Comparison of ENCODE assay signal across 15 cellular contexts in genomic region chr7:39892361-39892760, GRCh38. TPM values are rescaled to one million over a fixed set of nuclear protein-coding genes. Genes with fewer than 3 reads are reported as not detected.
DNase-seq lines count a peak whose midpoint lies in the region; ATAC-seq and TF ChIP-seq lines count a peak whose summit lies in the region.
"Had no signal": no experiment of that assay in that cellular context is flagged by ENCODE, and none has a peak within 500 bp of the region (broad histone marks: within the 10 kb centered on the region; RNA-seq: fewer than 3 reads in every experiment).

No MANE protein-coding gene starts in this region.

- H3K27ac Mint-ChIP-seq in activated naive CD4-positive, alpha-beta T cell treated with anti-CD3 and anti-CD28 coated beads, Interleukin-2, amount 10 ng/mL, durations not matched to agents 7 days and 5 days: no peak overlapping the region
- H3K27ac Mint-ChIP-seq: CD14-positive monocyte; CD8-positive, alpha-beta T cell; HFFc6 had no signal

- H3K9me3 Mint-ChIP-seq in activated naive CD4-positive, alpha-beta T cell treated with anti-CD3 and anti-CD28 coated beads, Interleukin-2, amount 10 ng/mL, durations not matched to agents 7 days and 5 days: no peaks in the 10 kb centered on the region
- H3K9me3 Mint-ChIP-seq: CD14-positive monocyte; CD8-positive, alpha-beta T cell; HFFc6 had no signal

- H3K36me3 ChIP-seq in Panc1 (ENCODE audit: control insufficient read depth, insufficient read depth, low read length): no peaks in the 10 kb centered on the region
- H3K36me3 ChIP-seq in parathyroid adenoma (ENCODE audit: control insufficient read depth, insufficient read depth, low read length): no peaks in the 10 kb centered on the region
- H3K36me3 ChIP-seq: HAP-1 had no signal

- TF ChIP-seq CTCF in Panc1 (IDR thresholded peaks at IDR 0.05): no peak
- TF ChIP-seq CTCF in parathyroid adenoma (IDR thresholded peaks at IDR 0.05): no peak

- H3K4me1 Mint-ChIP-seq in activated naive CD4-positive, alpha-beta T cell treated with anti-CD3 and anti-CD28 coated beads, Interleukin-2, amount 10 ng/mL, durations not matched to agents 7 days and 5 days: no peaks in the 10 kb centered on the region

- no peak overlapping the region for H3K4me3 Mint-ChIP-seq in activated naive CD4-positive, alpha-beta T cell treated with anti-CD3 and anti-CD28 coated beads, Interleukin-2, amount 10 ng/mL, durations not matched to agents 7 days and 5 days
- H3K4me3 Mint-ChIP-seq: CD14-positive monocyte; CD8-positive, alpha-beta T cell; HFFc6 had no signal

- no peaks in the 10 kb centered on the region for H3K36me3 Mint-ChIP-seq in activated naive CD4-positive, alpha-beta T cell treated with anti-CD3 and anti-CD28 coated beads, Interleukin-2, amount 10 ng/mL, durations not matched to agents 7 days and 5 days
- H3K36me3 Mint-ChIP-seq: CD14-positive monocyte; CD8-positive, alpha-beta T cell had no signal

- H2AFZ ChIP-seq in parathyroid adenoma: peak overlapping the region; percentile 63

- POLR2A ChIA-PET in Panc1 (lab: Charles Lee): no interaction called here

- DNase-seq in SIG-M5 treated with dmso at 0.1 percent for 504 hours (lab: John Stamatoyannopoulos, UW; ENCODE audit: unreplicated experiment) (peak; percentile 38), SIG-M5 (lab: John Stamatoyannopoulos, UW) (no peak), Panc1 (ENCODE audit: low read depth, low spot score) (no peak), DMS 273 treated with DMSO at 0.1 percent for 48 hours (lab: John Stamatoyannopoulos, UW) (no peak)
- no peak for DNase-seq in activated naive CD4-positive, alpha-beta T cell treated with anti-CD3 and anti-CD28 coated beads, Interleukin-2, amount 10 ng/mL, durations not matched to agents 7 days and 5 days
- DNase-seq: Caco-2; CD8-positive, alpha-beta T cell; HFFc6 had no signal

- no peaks in the 10 kb centered on the region for H3K79me2 ChIP-seq in parathyroid adenoma

- no peaks in the 10 kb centered on the region; the same call in 1 of the 2 replicates for H3K27me3 ChIP-seq in Panc1 (ENCODE audit: control insufficient read depth, insufficient read depth, low read length)
- H3K27me3 ChIP-seq in parathyroid adenoma (ENCODE audit: control insufficient read depth, insufficient read depth, low read length): no peaks in the 10 kb centered on the region

- peaks cover 38% of the 10 kb centered on the region for H3K27me3 Mint-ChIP-seq in activated naive CD4-positive, alpha-beta T cell treated with anti-CD3 and anti-CD28 coated beads, Interleukin-2, amount 10 ng/mL, durations not matched to agents 7 days and 5 days

- CTCF ChIA-PET in Panc1 (lab: Charles Lee): interaction anchor here (0.7 to 1.0 kb wide), 2 partner anchors 82 to 160 kb away, joined by 3 read pairs; no protein-coding TSS in a partner anchor
- CTCF ChIA-PET in activated naive CD4-positive, alpha-beta T cell treated with anti-CD3 and anti-CD28 coated beads, Interleukin-2, amount 10 ng/mL, durations not matched to agents 7 days and 5 days (lab: Charles Lee): interaction anchor here (1.7 to 8.2 kb wide), 2 partner anchors 159 to 312 kb away, joined by 9 to 110 read pairs; no protein-coding TSS in a partner anchor

- no peak overlapping the region for H3K9ac ChIP-seq in parathyroid adenoma

- in situ Hi-C loops in Panc1 (cut with HindIII; ENCODE audit: low pct_unique_long_range_greater_than_20kb, low sequenced_read_pairs): no loop called here

- 0 out of 2 replicates have a peak, but pooled peaks have one; percentile 25 for ATAC-seq in Panc1
- ATAC-seq in GM19452 (IDR thresholded peaks at IDR 0.05; ENCODE audit: unreplicated experiment): no peak
- ATAC-seq: CD8-positive, alpha-beta T cell; GM12878 had no signal

- no peak overlapping the region for H3K4me2 ChIP-seq in parathyroid adenoma (ENCODE audit: low read length)

- H3K9me3 ChIP-seq in Panc1 (ENCODE audit: control insufficient read depth, insufficient read depth, low read depth, low read length) (no peaks in the 10 kb centered on the region), parathyroid adenoma (ENCODE audit: control insufficient read depth, low read length) (no peaks in the 10 kb centered on the region)
- H3K9me3 ChIP-seq: Caco-2, HAP-1 had no signal

- BruUV-seq in Panc1 (replicated peaks; lab: Mats Ljungman, UMichigan): no TSS peak

- intact Hi-C loops in Panc1 (cut with micrococcal nuclease; ENCODE audit: unreplicated experiment): no loop called here

- H3K27ac ChIP-seq in Panc1 (ENCODE audit: low read length) (no peak overlapping the region), parathyroid adenoma (peak overlapping the region; percentile 69)
- H3K27ac ChIP-seq: 22Rv1, HL-60 had no signal

- H3K4me3 ChIP-seq in Panc1 (ENCODE audit: low read depth in 2 of 2, low read length in 2 of 2) (no peak overlapping the region), parathyroid adenoma (ENCODE audit: low read depth, low read length) (no peak overlapping the region)
- H3K4me3 ChIP-seq: GM12878, HAP-1 had no signal

- H3K4me1 ChIP-seq in Panc1 (ENCODE audit: control insufficient read depth, insufficient read depth, low read length) (no peaks in the 10 kb centered on the region), parathyroid adenoma (peaks cover 22% of the 10 kb centered on the region)
- H3K4me1 ChIP-seq: HAP-1 had no signal

RNA-seq across cellular contexts. Expression of gene CDK13, which starts 57.7 kb away (rescaled TPM):
- 52.0 TPM for total RNA-seq in Panc1 (2021; ENCODE audit: unreplicated experiment)
- polyA plus RNA-seq in Panc1 (2012; ENCODE audit: insufficient read length): 26.2 TPM
